Comparison of ENCODE assay signal across 20 cellular contexts in genomic region chr11:16347928-16348685, GRCh38. TPM values are rescaled to one million over a fixed set of nuclear protein-coding genes. Genes with fewer than 3 reads are reported as not detected.
DNase-seq lines count a peak whose midpoint lies in the region; ATAC-seq, FAIRE-seq and TF ChIP-seq lines count a peak whose summit lies in the region.
"Had no signal": no experiment of that assay in that cellular context is flagged by ENCODE, and none has a peak within 500 bp of the region (broad histone marks: within the 10 kb centered on the region; RNA-seq: fewer than 3 reads in every experiment).

No MANE protein-coding gene starts in this region.

- H3K4me1 Mint-ChIP-seq in progenitor cell of endocrine pancreas (ENCODE audit: low read depth) = peaks cover 3% of the 10 kb centered on the region
- H3K4me1 Mint-ChIP-seq: activated naive CD8-positive, alpha-beta T cell treated with anti-CD3 and anti-CD28 coated beads for 36 hours; naive B cell had no signal

- FAIRE-seq in small intestine (lab: Jason Lieb, UNC) = no peak

- H3K27me3 Mint-ChIP-seq in progenitor cell of endocrine pancreas = peaks cover 6% of the 10 kb centered on the region
- H3K27me3 Mint-ChIP-seq: activated naive CD8-positive, alpha-beta T cell treated with anti-CD3 and anti-CD28 coated beads for 36 hours; naive B cell had no signal

- H3K36me3 Mint-ChIP-seq in progenitor cell of endocrine pancreas (ENCODE audit: insufficient read depth) = no peaks in the 10 kb centered on the region
- H3K36me3 Mint-ChIP-seq: activated naive CD8-positive, alpha-beta T cell treated with anti-CD3 and anti-CD28 coated beads for 36 hours; naive B cell had no signal

- H3K4me3 Mint-ChIP-seq in progenitor cell of endocrine pancreas (ENCODE audit: low read depth) = no peak overlapping the region
- H3K4me3 Mint-ChIP-seq: activated naive CD8-positive, alpha-beta T cell treated with anti-CD3 and anti-CD28 coated beads for 36 hours; CD4-positive, alpha-beta T cell; naive B cell had no signal

- H3K36me3 ChIP-seq in SK-N-MC (ENCODE audit: insufficient read depth, low read length) = no peaks in the 10 kb centered on the region
- no peaks in the 10 kb centered on the region for H3K36me3 ChIP-seq in small intestine (ENCODE audit: control insufficient read depth in 2 of 2, insufficient read depth in 2 of 2, low read length in 2 of 2)
- H3K36me3 ChIP-seq: left lung, suprapubic skin had no signal

- no peaks in the 10 kb centered on the region for H3K27me3 ChIP-seq in small intestine (ENCODE audit: control insufficient read depth in 2 of 2, insufficient read depth in 2 of 2, low read length in 2 of 2)
- H3K27me3 ChIP-seq: left lung, suprapubic skin had no signal

- TF ChIP-seq CTCF in fibroblast of mammary gland (conservative IDR thresholded peaks at IDR 0.05; ENCODE audit: control insufficient read depth, insufficient read depth, low read depth, low read length) (no peak), progenitor cell of endocrine pancreas (IDR thresholded peaks at IDR 0.05; ENCODE audit: unreplicated experiment) (no peak)

- no peaks in the 10 kb centered on the region for H3K9me3 Mint-ChIP-seq in progenitor cell of endocrine pancreas (ENCODE audit: low read depth)
- H3K9me3 Mint-ChIP-seq: activated naive CD8-positive, alpha-beta T cell treated with anti-CD3 and anti-CD28 coated beads for 36 hours; CD4-positive, alpha-beta T cell had no signal

- no peaks in the 10 kb centered on the region for H3K9me3 ChIP-seq in SK-N-MC (ENCODE audit: low read depth, low read length)
- no peaks in the 10 kb centered on the region for H3K9me3 ChIP-seq in small intestine (ENCODE audit: control insufficient read depth, low read depth)
- H3K9me3 ChIP-seq: left lung, suprapubic skin had no signal

- DNase-seq in NCI-H510A treated with DMSO at 0.1 percent for 48 hours (lab: John Stamatoyannopoulos, UW) (peak; percentile 4), NCI-H510A (lab: John Stamatoyannopoulos, UW) (no peak), SK-N-MC (ENCODE audit: low read depth, low spot score) (peak; percentile 83), fibroblast of mammary gland (ENCODE audit: low read depth) (peak; percentile 0), small intestine (peak; percentile 7), progenitor cell of endocrine pancreas (ENCODE audit: low spot score, unreplicated experiment) (no peak)
- no peak for DNase-seq in activated CD4-positive, alpha-beta T cell treated with anti-CD3 and anti-CD28 coated beads for 4 hours
- DNase-seq: activated CD4-positive, alpha-beta T cell treated with anti-CD3 and anti-CD28 coated beads, Interleukin-2, amount 50 U/mL, for 48 hours; activated naive CD8-positive, alpha-beta T cell treated with anti-CD3 and anti-CD28 coated beads for 36 hours; activated T-cell treated with anti-CD3 and anti-CD28 coated beads, Interleukin-2, amount 50 U/mL, for 48 hours; CD4-positive, alpha-beta T cell; H7; hippocampal formation; left lung; naive B cell; NCI-H1048; SIG-M5; stimulated activated CD4-positive, alpha-beta T cell treated with anti-CD3 and anti-CD28 coated beads, Interleukin-1b, Interleukin-23, amount 100 ng/mL, for 48 hours had no signal

- no peak for ATAC-seq in GM21786 (IDR thresholded peaks at IDR 0.05; ENCODE audit: unreplicated experiment)
- ATAC-seq: left lung had no signal

- H3K9ac ChIP-seq in SK-N-MC (ENCODE audit: insufficient read length) = peak overlapping the region; percentile 65

- no peak overlapping the region for H3K27ac Mint-ChIP-seq in progenitor cell of endocrine pancreas
- H3K27ac Mint-ChIP-seq: activated naive CD8-positive, alpha-beta T cell treated with anti-CD3 and anti-CD28 coated beads for 36 hours; CD4-positive, alpha-beta T cell; naive B cell had no signal

- H3K4me1 ChIP-seq in small intestine (ENCODE audit: control insufficient read depth in 2 of 2, insufficient read depth in 1 of 2, low read depth in 1 of 2, low read length in 1 of 2) = peaks cover 0 to 2% of the 10 kb centered on the region in 2 donors
- H3K4me1 ChIP-seq: left lung had no signal

- H3K27ac ChIP-seq in SK-N-MC (peak overlapping the region; percentile 99), small intestine (ENCODE audit: low read depth in 1 of 2, low read length in 1 of 2) (peak overlapping the region in 1 of 2 donors; percentile 60)
- H3K27ac ChIP-seq: left lung, suprapubic skin had no signal

- H3K4me3 ChIP-seq in SK-N-MC (peak overlapping the region; percentile 51), fibroblast of mammary gland (ENCODE audit: control insufficient read depth, low read depth, low read length) (no peak overlapping the region), small intestine (ENCODE audit: low read depth in 1 of 2, low read length in 2 of 2) (no peak overlapping the region)
- H3K4me3 ChIP-seq: left lung, suprapubic skin had no signal

RNA-seq across cellular contexts. Expression of gene SOX6, which starts 8.2 kb away (rescaled TPM):
- polyA plus RNA-seq in small intestine = 10 to 100 TPM in 1 of 3 donors, 1 to 10 TPM in 2; 4.6 to 10.3 (median 5.1) TPM
- 32.6 and 34.9 TPM in 2 replicates for total RNA-seq in progenitor cell of endocrine pancreas

Comparison
In these comparisons a context has a peak if more than half of its experiments do, and no peak if none do; other contexts are left out.
1. DNase-seq: peak in NCI-H510A treated with DMSO at 0.1 percent for 48 hours (single experiment), SK-N-MC (single experiment), fibroblast of mammary gland (single experiment) and small intestine (single experiment); none in NCI-H510A (single experiment), progenitor cell of endocrine pancreas (single experiment) and activated CD4-positive, alpha-beta T cell treated with anti-CD3 and anti-CD28 coated beads for 4 hours (0 of 2).